8 cellular contexts compared by ENCODE assay signal in genomic region chr3:179348325-179349013, GRCh38. TPM values are rescaled to one million over a fixed set of nuclear protein-coding genes. Genes with fewer than 3 reads are reported as not detected.
DNase-seq lines count a peak whose midpoint lies in the region; ATAC-seq, FAIRE-seq and TF ChIP-seq lines count a peak whose summit lies in the region.

No MANE protein-coding gene starts in this region.

- no peaks in the 10 kb centered on the region for H4K20me1 ChIP-seq in K562 (replicated peaks; ENCODE audit: control insufficient read depth, insufficient read depth, low read length)

- H3K36me3 ChIP-seq in K562 (ENCODE audit: control insufficient read depth, insufficient read depth, low read length): peaks cover 42% of the 10 kb centered on the region; the same call in 2 of the 3 replicates
- peaks cover 6 to 32% of the 10 kb centered on the region in 2 experiments for H3K36me3 ChIP-seq in mesenchymal stem cell (ENCODE audit: control insufficient read depth in 1 of 2, insufficient read depth in 2 of 2, low read depth in 1 of 2, low read length in 2 of 2)

- TF ChIP-seq CTCF in K562 (IDR thresholded peaks at IDR 0.05 in 2 of 3, conservative IDR thresholded peaks at IDR 0.05 in 1 of 3; ENCODE audit: insufficient read depth in 2 of 3, low read depth in 1 of 3, low read length in 3 of 3): no peak

- 13% methylated on average over 5 of the region's 5 CpGs for WGBS in K562 (ENCODE audit: insufficient coverage, low coverage, missing lambda C conversion rate)
- 59% methylated on average over 2 of the region's 5 CpGs for WGBS in mesenchymal stem cell

- peak; percentile 54 for ATAC-seq in GM21619 (IDR thresholded peaks at IDR 0.05; ENCODE audit: unreplicated experiment)
- ATAC-seq in K562: peak; percentile 31

- no peak overlapping the region for H4K91ac ChIP-seq in mesenchymal stem cell (ENCODE audit: low read length)

- H3K27ac ChIP-seq in K562 (ENCODE audit: extremely low read depth, low read depth, low read length) (peak overlapping the region; percentile 87), mesenchymal stem cell (ENCODE audit: low read length, poor library complexity, severe bottlenecking) (no peak overlapping the region)

- H3K27me3 ChIP-seq in K562 (ENCODE audit: control insufficient read depth in 2 of 2, insufficient read depth in 2 of 2, low read length in 2 of 2): no peaks in the 10 kb centered on the region
- no peaks in the 10 kb centered on the region for H3K27me3 ChIP-seq in mesenchymal stem cell (ENCODE audit: control insufficient read depth in 1 of 2, insufficient read depth in 1 of 2, low read length in 2 of 2)

- intact Hi-C loops in K562 (cut with micrococcal nuclease): no loop called here

- H4K8ac ChIP-seq in mesenchymal stem cell (ENCODE audit: low read length): no peak overlapping the region

- peaks cover 35% of the 10 kb centered on the region for H3K79me2 ChIP-seq in K562 (ENCODE audit: control insufficient read depth, insufficient read depth, low read length)

- CTCF ChIA-PET in K562 (lab: Yijun Ruan, JAX; ENCODE audit: low intra/inter-chr PET ratio): interaction anchor here (0.9 kb wide), 1 partner anchor 280 kb away, joined by 3 read pairs; no protein-coding TSS in a partner anchor

- no peak overlapping the region for H3K14ac ChIP-seq in mesenchymal stem cell (ENCODE audit: low read length in 2 of 2)

- no peak overlapping the region for H2BK15ac ChIP-seq in mesenchymal stem cell (ENCODE audit: low read depth, poor library complexity, severe bottlenecking)

- no peak for TF ChIP-seq RAD21 in K562 (CRISPR knock-in tag; conservative IDR thresholded peaks at IDR 0.05 in 1 of 2, IDR thresholded peaks at IDR 0.05 in 1 of 2)

- TF ChIP-seq POLR2A in GM12891 (IDR thresholded peaks at IDR 0.05; ENCODE audit: low read depth, low read length) (peak; percentile 44; the same call in 1 of the 2 replicates), K562 (conservative IDR thresholded peaks at IDR 0.05) (no peak)

- no peak overlapping the region for H2BK12ac ChIP-seq in mesenchymal stem cell (ENCODE audit: low read length in 2 of 2)

- no peaks in the 10 kb centered on the region for H3K9me3 ChIP-seq in K562 (replicated peaks; ENCODE audit: control insufficient read depth, insufficient read depth, low read depth, low read length)
- H3K9me3 ChIP-seq in mesenchymal stem cell (ENCODE audit: control insufficient read depth, low read length): no peaks in the 10 kb centered on the region

- H3K4me2 ChIP-seq in K562 (ENCODE audit: insufficient read depth, low read length) (peak overlapping the region; percentile 97), mesenchymal stem cell (ENCODE audit: low read length, poor library complexity, severe bottlenecking) (peak overlapping the region; percentile 64)

- H3K9ac ChIP-seq in K562 (ENCODE audit: insufficient read depth in 1 of 2, low read depth in 2 of 2, low read length in 2 of 2) (peak overlapping the region; percentile 78 to 91), mesenchymal stem cell (ENCODE audit: low read length) (peak overlapping the region; percentile 91)

- peak; percentile 97 for FAIRE-seq in GM12891 (lab: Jason Lieb, UNC)
- FAIRE-seq in K562 (lab: Jason Lieb, UNC): peak; percentile 75

- in situ Hi-C loops in K562 (cut with MboI) (no loop called here), ACHN (cut with HindIII; ENCODE audit: low pct_ligation_motif_present, low pct_unique_long_range_greater_than_20kb, low sequenced_read_pairs) (no loop called here)

- DNase-seq in GM12891 (ENCODE audit: insufficient read length, low spot score) (no peak), KG1 (lab: John Stamatoyannopoulos, UW) (peak; percentile 39), K562 (ENCODE audit: extremely low read depth in 1 of 4, low spot score in 3 of 4) (peak in 2 of 4 experiments; percentile 16 to 35), mesenchymal stem cell (peak; percentile 17), cerebellar cortex (ENCODE audit: low spot score) (no peak), ACHN (no peak), DMS79 (lab: John Stamatoyannopoulos, UW) (no peak)

- no peak overlapping the region for H3K4ac ChIP-seq in mesenchymal stem cell (ENCODE audit: low read depth in 1 of 2, low read length in 2 of 2)

- no peak overlapping the region for H2BK5ac ChIP-seq in mesenchymal stem cell (ENCODE audit: low read depth, low read length, poor library complexity, severe bottlenecking)

- POLR2A ChIA-PET in K562 (lab: Yijun Ruan, JAX): interaction anchor here (0.7 to 1.3 kb wide), 3 partner anchors 12 to 138 kb away, joined by 3 to 6 read pairs (median 4); no protein-coding TSS in a partner anchor

- peaks cover 8 to 19% of the 10 kb centered on the region in 2 experiments; a peak in 4 of 5 replicates for H3K4me1 ChIP-seq in K562 (replicated peaks in 1 of 2; ENCODE audit: control insufficient read depth in 2 of 2, insufficient read depth in 2 of 2, low read length in 2 of 2)
- H3K4me1 ChIP-seq in mesenchymal stem cell (ENCODE audit: control insufficient read depth, insufficient read depth, low read depth, low read length): no peaks in the 10 kb centered on the region

- peaks cover 13% of the 10 kb centered on the region for H3K79me1 ChIP-seq in mesenchymal stem cell (replicated peaks; ENCODE audit: low read length, poor library complexity, severe bottlenecking)

- H3K23ac ChIP-seq in mesenchymal stem cell (ENCODE audit: low read length in 2 of 2): no peak overlapping the region

- no peak overlapping the region for H2BK120ac ChIP-seq in mesenchymal stem cell (ENCODE audit: low read depth, low read length)

- H2AFZ ChIP-seq in K562 (ENCODE audit: low read depth, low read length): peak overlapping the region; percentile 100
- no peak overlapping the region for H2AFZ ChIP-seq in mesenchymal stem cell (ENCODE audit: low read depth, low read length)

- H3K4me3 ChIP-seq in K562 (peak overlapping the region; percentile 81), mesenchymal stem cell (ENCODE audit: insufficient read depth in 1 of 2, low read depth in 1 of 2, low read length in 2 of 2) (peak overlapping the region in 1 of 2 experiments; percentile 88)

- BruUV-seq in K562 (replicated peaks; lab: Mats Ljungman, UMichigan): TSS peak; percentile 70

- H3K18ac ChIP-seq in mesenchymal stem cell (ENCODE audit: low read depth in 1 of 2, low read length in 2 of 2): no peak overlapping the region

- no peak overlapping the region for H2AK5ac ChIP-seq in mesenchymal stem cell (ENCODE audit: low read length, severe bottlenecking)

- no peak for TF ChIP-seq EP300 in K562 (IDR thresholded peaks at IDR 0.05; ENCODE audit: low read length)

- no peaks in the 10 kb centered on the region for H3K9me1 ChIP-seq in K562 (ENCODE audit: control insufficient read depth, insufficient read depth, low read length)

TF ChIP-seq in GM12891, 5 proteins besides CTCF, POLR2A, EP300 and RAD21 (continues in another document):
- TF ChIP-seq PAX5 (IDR thresholded peaks at IDR 0.05; ENCODE audit: insufficient read depth, low read length, severe bottlenecking) (peak; percentile 87), POU2F2 (IDR thresholded peaks at IDR 0.05; ENCODE audit: low read depth, low read length) (no peak)

TF ChIP-seq in K562, 482 proteins besides CTCF, POLR2A, EP300 and RAD21 (continues in another document):
- TF ChIP-seq ZNF41 (CRISPR knock-in tag; conservative IDR thresholded peaks at IDR 0.05): no peak

RNA-seq across cellular contexts. Expression of gene MFN1, which starts 1.0 kb away (rescaled TPM):
- 25.4 TPM for polyA plus RNA-seq in GM12891 (2012; ENCODE audit: low read depth, missing spikeins)
- total RNA-seq in K562 (2011; cell fraction: chromatin; rRNA removed; ENCODE audit: low replicate concordance): 49.8 and 238 TPM in 2 replicates
- 12.2 and 24.7 TPM in 2 replicates for total RNA-seq in K562 (2011; cell fraction: nucleolus; rRNA removed)
- total RNA-seq in K562 (2011; cell fraction: nucleoplasm; rRNA removed): 43.9 and 52.3 TPM in 2 replicates
- total RNA-seq in K562 (2014; rRNA removed): 16.5 and 24.9 TPM in 2 replicates
- total RNA-seq in K562 (2014; rRNA removed; fragmentation: Illumina TruSeq; extraction: Trizol): 28.2 and 33.7 TPM in 2 replicates
- total RNA-seq in K562 (2015; rRNA removed; fragmentation: Illumina TruSeq; extraction: Trizol): 20.0 and 22.4 TPM in 2 replicates
- total RNA-seq in K562 (2021): 36.1 and 36.7 TPM in 2 replicates
- 34.1 and 42.7 TPM in 2 replicates for polyA plus RNA-seq in K562 (2011; rRNA removed)
- 6.0 and 10.7 TPM in 2 replicates for polyA plus RNA-seq in K562 (2011; cell fraction: cytosol; rRNA removed)
- 29.1 and 47.6 TPM in 2 replicates for polyA plus RNA-seq in K562 (2011; cell fraction: nucleus; rRNA removed)
- polyA plus RNA-seq in K562 (2012): 13.2 and 15.2 TPM in 2 replicates
- polyA plus RNA-seq in K562 (2014; fragmentation: Illumina TruSeq; extraction: Trizol): 19.4 and 22.6 TPM in 2 replicates
- polyA plus RNA-seq in K562 (2014; fragmentation: Nextera tagmentation; extraction: Ambion mirVana): 10 to 100 TPM; 10.5 to 18.8 TPM
- polyA plus RNA-seq in K562 (2014; rRNA removed): 21.7 and 22.9 TPM in 2 replicates
- 62.5 and 73.6 TPM in 2 replicates for polyA minus RNA-seq in K562 (2011; rRNA and poly(A)+ RNA removed)
- 10.4 and 13.8 TPM in 2 replicates for polyA minus RNA-seq in K562 (2011; cell fraction: cytosol; rRNA and poly(A)+ RNA removed)
- polyA minus RNA-seq in K562 (2011; cell fraction: nucleus; rRNA and poly(A)+ RNA removed): 31.2 and 57.1 TPM in 2 replicates
- 17.2 TPM for polyA plus RNA-seq in mesenchymal stem cell (2013, experiment 1 of 2)
- polyA plus RNA-seq in mesenchymal stem cell (2013, experiment 2 of 2): 17.9 TPM

RNA-seq across cellular contexts. Expression of gene ZNF639, which starts 25.6 kb away (rescaled TPM):
- polyA plus RNA-seq in GM12891 (2012; ENCODE audit: low read depth, missing spikeins): 22.0 TPM
- total RNA-seq in K562 (2011; cell fraction: chromatin; rRNA removed; ENCODE audit: low replicate concordance): 12.2 and 32.8 TPM in 2 replicates
- 8.3 and 8.5 TPM in 2 replicates for total RNA-seq in K562 (2011; cell fraction: nucleolus; rRNA removed)
- total RNA-seq in K562 (2011; cell fraction: nucleoplasm; rRNA removed): 10.7 and 18.6 TPM in 2 replicates
- total RNA-seq in K562 (2014; rRNA removed) (56.0 and 57.2 TPM in 2 replicates), K562 (2014; rRNA removed; fragmentation: Illumina TruSeq; extraction: Trizol) (75.8 and 83.1 TPM in 2 replicates), K562 (2015; rRNA removed; fragmentation: Illumina TruSeq; extraction: Trizol) (68.7 and 73.1 TPM in 2 replicates), K562 (2021) (53.7 and 55.7 TPM in 2 replicates)
- polyA plus RNA-seq in K562 (2011; rRNA removed) (29.1 and 38.0 TPM in 2 replicates), K562 (2014; fragmentation: Illumina TruSeq; extraction: Trizol) (69.9 and 88.1 TPM in 2 replicates), K562 (2014; fragmentation: Nextera tagmentation; extraction: Ambion mirVana) (10 to 100 TPM; 17.6 to 21.5 TPM), K562 (2014; rRNA removed) (44.0 and 50.5 TPM in 2 replicates)
- 14.3 and 14.5 TPM in 2 replicates for polyA plus RNA-seq in K562 (2011; cell fraction: cytosol; rRNA removed)
- polyA plus RNA-seq in K562 (2011; cell fraction: nucleus; rRNA removed): 9.7 and 13.8 TPM in 2 replicates
- polyA plus RNA-seq in K562 (2012): 32.0 and 33.3 TPM in 2 replicates
- polyA minus RNA-seq in K562 (2011; rRNA and poly(A)+ RNA removed): 40.3 and 50.0 TPM in 2 replicates
- 11.7 and 13.1 TPM in 2 replicates for polyA minus RNA-seq in K562 (2011; cell fraction: cytosol; rRNA and poly(A)+ RNA removed)
- 5.8 and 10.4 TPM in 2 replicates for polyA minus RNA-seq in K562 (2011; cell fraction: nucleus; rRNA and poly(A)+ RNA removed)
- 28.1 TPM for polyA plus RNA-seq in mesenchymal stem cell (2013, experiment 1 of 2)
- polyA plus RNA-seq in mesenchymal stem cell (2013, experiment 2 of 2): 27.4 TPM

Comparison
In these comparisons a context has a peak if more than half of its experiments do, and no peak if none do; other contexts are left out.
1. DNase-seq: peak in KG1 (single experiment) and mesenchymal stem cell (single experiment); none in GM12891 (single experiment), cerebellar cortex (single experiment), ACHN (single experiment) and DMS79 (single experiment).